Comparison of ENCODE assay signal across 8 cellular contexts in genomic region chr14:80942158-80942738, GRCh38. TPM values are rescaled to one million over a fixed set of nuclear protein-coding genes. Genes with fewer than 3 reads are reported as not detected.
DNase-seq lines count a peak whose midpoint lies in the region; ATAC-seq, FAIRE-seq and TF ChIP-seq lines count a peak whose summit lies in the region.

No MANE protein-coding gene starts in this region.

- H3K27ac ChIP-seq in HUES48 (ENCODE audit: low read depth, low read length): peak overlapping the region; percentile 20
- peak overlapping the region; percentile 6 for H3K27ac ChIP-seq in astrocyte (ENCODE audit: low read depth, low read length)
- no peak overlapping the region for H3K27ac ChIP-seq in right lobe of liver

- intact Hi-C loops in right lobe of liver (cut with DNase I): no loop called here

- H3K4me1 ChIP-seq in HUES48 (ENCODE audit: control insufficient read depth, insufficient read depth, low read length) (peaks cover 5% of the 10 kb centered on the region), astrocyte (ENCODE audit: insufficient read depth, low read length) (peaks cover 5% of the 10 kb centered on the region), right lobe of liver (peaks cover 0 to 4% (median 0%) of the 10 kb centered on the region in 4 donors)

- CTCF ChIA-PET in BJ (lab: Yijun Ruan, JAX): interaction anchor here (0.7 to 1.7 kb wide), 3 partner anchors 13 to 45 kb away, joined by 3 to 8 read pairs (median 3); partner anchors contain the start of gene TSHR

- H3K36me3 ChIP-seq in BJ (ENCODE audit: control insufficient read depth, insufficient read depth, low read length) (no peaks in the 10 kb centered on the region), HUES48 (ENCODE audit: control insufficient read depth, insufficient read depth, low read length) (peaks cover 6% of the 10 kb centered on the region; the same call in 1 of the 2 replicates), astrocyte (ENCODE audit: insufficient read depth, low read length) (no peaks in the 10 kb centered on the region), right lobe of liver (no peaks in the 10 kb centered on the region)

- H3K27me3 ChIP-seq in BJ (ENCODE audit: control insufficient read depth, insufficient read depth, low read length) (no peaks in the 10 kb centered on the region), HUES48 (ENCODE audit: control insufficient read depth, insufficient read depth, low read length) (no peaks in the 10 kb centered on the region), astrocyte (ENCODE audit: insufficient read depth, low read length) (no peaks in the 10 kb centered on the region), right lobe of liver (no peaks in the 10 kb centered on the region)

- no peaks in the 10 kb centered on the region for H3K27me3 Mint-ChIP-seq in astrocyte (ENCODE audit: low read depth, unreplicated experiment)

- H3K4me2 ChIP-seq in astrocyte (ENCODE audit: low read length): peak overlapping the region; percentile 87

- H2AFZ ChIP-seq in astrocyte (ENCODE audit: low read depth, low read length): peak overlapping the region; percentile 89

- no peak for FAIRE-seq in astrocyte (lab: Jason Lieb, UNC)

- DNase-seq in BJ (ENCODE audit: low read depth): no peak
- no peak for DNase-seq in astrocyte (ENCODE audit: low read depth)
- DNase-seq in right lobe of liver: no peak
- no peak for DNase-seq in D341Med (ENCODE audit: low spot score)
- DNase-seq in cerebellar cortex (ENCODE audit: low spot score): no peak

- TF ChIP-seq CTCF in BJ (IDR thresholded peaks at IDR 0.05; ENCODE audit: insufficient read depth, low read depth, low read length) (no peak), astrocyte (IDR thresholded peaks at IDR 0.05; ENCODE audit: insufficient read depth, low read depth, low read length) (no peak), right lobe of liver (IDR thresholded peaks at IDR 0.05) (no peak)

- TF ChIP-seq POLR2A in right lobe of liver (IDR thresholded peaks at IDR 0.05): no peak

- H3K9ac ChIP-seq in HUES48 (ENCODE audit: low read depth, low read length) (0 out of 2 replicates have a peak overlapping the region, but pooled peaks have one; percentile 33), astrocyte (ENCODE audit: low read length) (peak overlapping the region; percentile 82)

- no peaks in the 10 kb centered on the region for H3K9me3 ChIP-seq in HUES48 (ENCODE audit: control insufficient read depth, insufficient read depth, low read length)
- no peaks in the 10 kb centered on the region for H3K9me3 ChIP-seq in astrocyte (ENCODE audit: insufficient read depth, low read depth, low read length)
- H3K9me3 ChIP-seq in right lobe of liver: no peaks in the 10 kb centered on the region

- no peaks in the 10 kb centered on the region for H4K20me1 ChIP-seq in astrocyte (ENCODE audit: insufficient read depth, low read length)

- peak; percentile 9 for ATAC-seq in GM19324 (IDR thresholded peaks at IDR 0.05; ENCODE audit: low FRiP score, unreplicated experiment)
- ATAC-seq in right lobe of liver: no peak
- no peak for ATAC-seq in HG02970 (IDR thresholded peaks at IDR 0.05; ENCODE audit: low FRiP score, unreplicated experiment)

- H3K4me3 Mint-ChIP-seq in astrocyte (ENCODE audit: unreplicated experiment): peak overlapping the region; percentile 92

- POLR2A ChIA-PET in BJ (lab: Charles Lee): no interaction called here

- H3K4me3 ChIP-seq in BJ (ENCODE audit: low read depth, low read length) (peak overlapping the region; percentile 29), HUES48 (ENCODE audit: low read depth, low read length) (peak overlapping the region; percentile 96), astrocyte (ENCODE audit: insufficient read depth, low read depth, low read length) (peak overlapping the region; percentile 78), right lobe of liver (peak overlapping the region in 2 of 3 donors; percentile 37 to 73)

- no peaks in the 10 kb centered on the region for H3K4me1 Mint-ChIP-seq in astrocyte (ENCODE audit: low read depth, unreplicated experiment)

- H3K79me2 ChIP-seq in astrocyte (ENCODE audit: insufficient read depth, low read length): peaks cover 19% of the 10 kb centered on the region

- peak overlapping the region; percentile 90 for H3K27ac Mint-ChIP-seq in astrocyte (ENCODE audit: unreplicated experiment)

- 26% methylated on average over 5 of the region's 5 CpGs for WGBS in right lobe of liver (ENCODE audit: insufficient coverage, low coverage, low lambda C conversion rate, missing lambda C conversion rate)

- H3K36me3 Mint-ChIP-seq in astrocyte (ENCODE audit: low read depth, unreplicated experiment): no peaks in the 10 kb centered on the region

- H3K9me3 Mint-ChIP-seq in astrocyte (ENCODE audit: unreplicated experiment): no peaks in the 10 kb centered on the region

RNA-seq across cellular contexts. Expression of gene CEP128, which starts 0.7 kb away (rescaled TPM):
- polyA plus RNA-seq in BJ (2011; rRNA removed): 1.7 and 1.9 TPM in 2 replicates
- polyA minus RNA-seq in BJ (2011; rRNA and poly(A)+ RNA removed): 7.1 and 8.7 TPM in 2 replicates
- 4.1 and 6.4 TPM in 2 replicates for total RNA-seq in astrocyte
- total RNA-seq in right lobe of liver: 1 to 10 TPM in 5 of 6 experiments, under 1 TPM in 1; 0.81 to 9.5 (median 1.7) TPM

RNA-seq across cellular contexts. Expression of gene TSHR, which starts 13.2 kb away (rescaled TPM):
- not detected in 2 replicates for polyA plus RNA-seq in BJ (2011; rRNA removed)
- polyA minus RNA-seq in BJ (2011; rRNA and poly(A)+ RNA removed): not detected in 2 replicates
- total RNA-seq in astrocyte: not detected in 2 replicates
- under 1 TPM in 1 of 6 experiments, not detected in 5; 0.37 TPM for total RNA-seq in right lobe of liver

Comparison
In these comparisons a context has a peak if more than half of its experiments do, and no peak if none do; other contexts are left out.
1. H3K4me3 ChIP-seq: peak in every context shown above with its lines; median percentile 96 in HUES48; 78 in astrocyte; 55 in right lobe of liver; 29 in BJ.
2. H3K27ac ChIP-seq: peak in HUES48 (single experiment) and astrocyte (single experiment); none in right lobe of liver (0 of 3).